Comparison of ENCODE assay signal across 19 cellular contexts in the genomic region with DNA sequence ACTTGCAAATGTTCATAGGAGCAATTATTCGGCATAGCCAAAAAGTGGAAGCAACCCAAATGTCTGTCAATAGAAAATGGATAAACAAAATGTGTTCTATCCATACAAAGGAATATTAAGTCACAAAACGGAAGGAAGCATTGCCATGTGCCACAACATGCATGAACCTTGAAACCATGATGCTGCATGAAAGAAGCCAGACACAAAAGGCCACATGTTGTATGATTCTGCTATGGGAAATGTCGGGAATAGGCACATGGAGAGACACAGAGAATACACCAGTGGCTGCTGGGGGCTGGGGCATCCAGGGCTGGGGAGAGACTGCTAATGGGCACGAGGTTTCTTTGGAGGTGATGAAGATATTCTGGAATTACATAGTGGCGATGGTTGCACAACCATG. TPM values are rescaled to one million over a fixed set of nuclear protein-coding genes. Genes with fewer than 3 reads are reported as not detected.
DNase-seq lines count a peak whose midpoint lies in the region; ATAC-seq lines count a peak whose summit lies in the region.
"Had no signal": no experiment of that assay in that cellular context is flagged by ENCODE, and none has a peak within 500 bp of the region (broad histone marks: within the 10 kb centered on the region; RNA-seq: fewer than 3 reads in every experiment).

No MANE protein-coding gene starts in this region.

- no peaks in the 10 kb centered on the region for H3K27me3 Mint-ChIP-seq in activated naive CD8-positive, alpha-beta T cell treated with anti-CD3 and anti-CD28 coated beads, Interleukin-2, amount 10 ng/mL, durations not matched to agents 7 days and 5 days
- H3K27me3 Mint-ChIP-seq in activated naive CD8-positive, alpha-beta T cell treated with anti-CD3 and anti-CD28 coated beads, Interleukin-2, amount 50 U/mL, for 24 hours = no peaks in the 10 kb centered on the region
- peaks cover 9% of the 10 kb centered on the region for H3K27me3 Mint-ChIP-seq in IgD-negative memory B cell
- H3K27me3 Mint-ChIP-seq in dendritic cell treated with granulocyte-macrophage colony-stimulating factor and Interleukin-4, amounts not matched to agents 40 ng/mL and 50 ng/mL, for 4 days = peaks cover 19% of the 10 kb centered on the region

- POLR2A ChIA-PET in activated naive CD8-positive, alpha-beta T cell treated with anti-CD3 and anti-CD28 coated beads, Interleukin-2, amount 10 ng/mL, durations not matched to agents 7 days and 5 days (lab: Charles Lee) = no interaction called here

- ATAC-seq in activated naive CD8-positive, alpha-beta T cell treated with anti-CD3 and anti-CD28 coated beads, Interleukin-2, amount 10 ng/mL, durations not matched to agents 7 days and 5 days (ENCODE audit: low read depth) = no peak
- ATAC-seq in activated naive CD8-positive, alpha-beta T cell treated with anti-CD3 and anti-CD28 coated beads, Interleukin-2, amount 50 U/mL, for 24 hours = no peak
- no peak for ATAC-seq in GM21723 (IDR thresholded peaks at IDR 0.05; ENCODE audit: unreplicated experiment)
- ATAC-seq in HG02884 (IDR thresholded peaks at IDR 0.05; ENCODE audit: unreplicated experiment) = no peak
- ATAC-seq: PC-3 had no signal

- intact Hi-C loops in dendritic cell treated with granulocyte-macrophage colony-stimulating factor and Interleukin-4, amounts not matched to agents 40 ng/mL and 50 ng/mL, for 4 days (cut with micrococcal nuclease) = no loop called here

- peaks cover 40% of the 10 kb centered on the region for H3K36me3 Mint-ChIP-seq in activated naive CD8-positive, alpha-beta T cell treated with anti-CD3 and anti-CD28 coated beads, Interleukin-2, amount 10 ng/mL, durations not matched to agents 7 days and 5 days
- peaks cover 14% of the 10 kb centered on the region for H3K36me3 Mint-ChIP-seq in activated naive CD8-positive, alpha-beta T cell treated with anti-CD3 and anti-CD28 coated beads, Interleukin-2, amount 50 U/mL, for 24 hours (ENCODE audit: low read depth)
- no peaks in the 10 kb centered on the region for H3K36me3 Mint-ChIP-seq in IgD-negative memory B cell
- H3K36me3 Mint-ChIP-seq in dendritic cell treated with granulocyte-macrophage colony-stimulating factor and Interleukin-4, amounts not matched to agents 40 ng/mL and 50 ng/mL, for 4 days (ENCODE audit: low read depth) = peaks cover 6% of the 10 kb centered on the region

- H3K9me3 Mint-ChIP-seq in activated naive CD8-positive, alpha-beta T cell treated with anti-CD3 and anti-CD28 coated beads, Interleukin-2, amount 10 ng/mL, durations not matched to agents 7 days and 5 days = no peaks in the 10 kb centered on the region
- H3K9me3 Mint-ChIP-seq in activated naive CD8-positive, alpha-beta T cell treated with anti-CD3 and anti-CD28 coated beads, Interleukin-2, amount 50 U/mL, for 24 hours = no peaks in the 10 kb centered on the region
- no peaks in the 10 kb centered on the region for H3K9me3 Mint-ChIP-seq in IgD-negative memory B cell
- no peaks in the 10 kb centered on the region for H3K9me3 Mint-ChIP-seq in dendritic cell treated with granulocyte-macrophage colony-stimulating factor and Interleukin-4, amounts not matched to agents 40 ng/mL and 50 ng/mL, for 4 days

- DNase-seq in activated naive CD8-positive, alpha-beta T cell treated with anti-CD3 and anti-CD28 coated beads, Interleukin-2, amount 10 ng/mL, durations not matched to agents 7 days and 5 days = no peak
- no peak for DNase-seq in activated naive CD8-positive, alpha-beta T cell treated with anti-CD3 and anti-CD28 coated beads, Interleukin-2, amount 50 U/mL, for 24 hours
- DNase-seq in NCI-H446 (lab: John Stamatoyannopoulos, UW) = no peak
- DNase-seq: C1 segment of cervical spinal cord, COR-L47, DMS 273 treated with DMSO at 0.1 percent for 48 hours, KG1, NCI-H1694 treated with DMSO at 0.1 percent for 48 hours, NCI-H2107, NCI-H2227 treated with DMSO at 0.1 percent for 48 hours, NCI-H524, NCI-H82, PC-3, RPMI8226, SIG-M5 had no signal

- H3K4me1 Mint-ChIP-seq in activated naive CD8-positive, alpha-beta T cell treated with anti-CD3 and anti-CD28 coated beads, Interleukin-2, amount 10 ng/mL, durations not matched to agents 7 days and 5 days = peaks cover 55% of the 10 kb centered on the region
- H3K4me1 Mint-ChIP-seq in activated naive CD8-positive, alpha-beta T cell treated with anti-CD3 and anti-CD28 coated beads, Interleukin-2, amount 50 U/mL, for 24 hours = peaks cover 38% of the 10 kb centered on the region
- H3K4me1 Mint-ChIP-seq in IgD-negative memory B cell = peaks cover 6 to 16% (median 8%) of the 10 kb centered on the region in 3 donors
- peaks cover 88% of the 10 kb centered on the region for H3K4me1 Mint-ChIP-seq in dendritic cell treated with granulocyte-macrophage colony-stimulating factor and Interleukin-4, amounts not matched to agents 40 ng/mL and 50 ng/mL, for 4 days (ENCODE audit: low read depth)

- peak overlapping the region; percentile 14 for H3K27ac Mint-ChIP-seq in activated naive CD8-positive, alpha-beta T cell treated with anti-CD3 and anti-CD28 coated beads, Interleukin-2, amount 10 ng/mL, durations not matched to agents 7 days and 5 days
- H3K27ac Mint-ChIP-seq in activated naive CD8-positive, alpha-beta T cell treated with anti-CD3 and anti-CD28 coated beads, Interleukin-2, amount 50 U/mL, for 24 hours = no peak overlapping the region
- peak overlapping the region in 2 of 3 donors; percentile 27 to 37 for H3K27ac Mint-ChIP-seq in IgD-negative memory B cell
- H3K27ac Mint-ChIP-seq in dendritic cell treated with granulocyte-macrophage colony-stimulating factor and Interleukin-4, amounts not matched to agents 40 ng/mL and 50 ng/mL, for 4 days = peak overlapping the region; percentile 79

- H3K4me3 Mint-ChIP-seq in activated naive CD8-positive, alpha-beta T cell treated with anti-CD3 and anti-CD28 coated beads, Interleukin-2, amount 10 ng/mL, durations not matched to agents 7 days and 5 days = no peak overlapping the region
- no peak overlapping the region for H3K4me3 Mint-ChIP-seq in activated naive CD8-positive, alpha-beta T cell treated with anti-CD3 and anti-CD28 coated beads, Interleukin-2, amount 50 U/mL, for 24 hours
- H3K4me3 Mint-ChIP-seq in IgD-negative memory B cell = peak overlapping the region in 2 of 4 donors; percentile 42 to 60
- no peak overlapping the region for H3K4me3 Mint-ChIP-seq in dendritic cell treated with granulocyte-macrophage colony-stimulating factor and Interleukin-4, amounts not matched to agents 40 ng/mL and 50 ng/mL, for 4 days

RNA-seq across cellular contexts. Expression of a gene that starts 6.1 kb away (rescaled TPM):
- total RNA-seq in activated naive CD8-positive, alpha-beta T cell treated with anti-CD3 and anti-CD28 coated beads, Interleukin-2, amount 10 ng/mL, durations not matched to agents 7 days and 5 days = 100 to 1,000 TPM; 125 to 142 TPM
- 0.79 TPM for polyA plus RNA-seq in IgD-negative memory B cell
- total RNA-seq: PC-3 had no signal

RNA-seq across cellular contexts. Expression of a gene that starts 16.5 kb away (rescaled TPM):
- total RNA-seq in activated naive CD8-positive, alpha-beta T cell treated with anti-CD3 and anti-CD28 coated beads, Interleukin-2, amount 10 ng/mL, durations not matched to agents 7 days and 5 days = 10 to 100 TPM; 24.2 to 27.5 TPM
- polyA plus RNA-seq in IgD-negative memory B cell = 15.7 TPM

RNA-seq across cellular contexts. Expression of a gene that starts 26.2 kb away (rescaled TPM):
- 100 to 1,000 TPM; 508 to 564 TPM for total RNA-seq in activated naive CD8-positive, alpha-beta T cell treated with anti-CD3 and anti-CD28 coated beads, Interleukin-2, amount 10 ng/mL, durations not matched to agents 7 days and 5 days
- polyA plus RNA-seq in IgD-negative memory B cell = not detected

RNA-seq across cellular contexts. Expression of a gene that starts 54.0 kb away (rescaled TPM):
- total RNA-seq in activated naive CD8-positive, alpha-beta T cell treated with anti-CD3 and anti-CD28 coated beads, Interleukin-2, amount 10 ng/mL, durations not matched to agents 7 days and 5 days = 10 to 100 TPM; 54.0 to 54.2 TPM
- polyA plus RNA-seq in IgD-negative memory B cell = 44.0 TPM
